9 cellular contexts compared by ENCODE assay signal in genomic region chr11:43504316-43504950, GRCh38.
DNase-seq lines count a peak whose midpoint lies in the region; ATAC-seq and TF ChIP-seq lines count a peak whose summit lies in the region.
"Had no signal": no experiment of that assay in that cellular context is flagged by ENCODE, and none has a peak within 500 bp of the region (broad histone marks: within the 10 kb centered on the region; RNA-seq: fewer than 3 reads in every experiment).

No MANE protein-coding gene starts in this region.

- peak; percentile 44 for TF ChIP-seq CTCF in MM.1S (IDR thresholded peaks at IDR 0.05; ENCODE audit: low read length)
- TF ChIP-seq CTCF in choroid plexus epithelial cell (conservative IDR thresholded peaks at IDR 0.05; ENCODE audit: low read depth, low read length) = peak; percentile 72

- H3K36me3 ChIP-seq in MM.1S (replicated peaks; ENCODE audit: insufficient read depth, low read length) = no peaks in the 10 kb centered on the region

- H3K79me2 ChIP-seq in MM.1S (ENCODE audit: low read length) = no peaks in the 10 kb centered on the region

- H3K9ac ChIP-seq in MM.1S (ENCODE audit: low read length) = no peak overlapping the region

- H3K4me3 ChIP-seq in MM.1S (ENCODE audit: low read length) = no peak overlapping the region
- no peak overlapping the region for H3K4me3 ChIP-seq in choroid plexus epithelial cell (ENCODE audit: low read depth, low read length)

- H3K9me2 ChIP-seq in MM.1S (replicated peaks; ENCODE audit: insufficient read depth, low read length) = no peaks in the 10 kb centered on the region

- H2AFZ ChIP-seq in MM.1S (ENCODE audit: low read length) = no peak overlapping the region

- no peaks in the 10 kb centered on the region for H3K9me3 ChIP-seq in MM.1S (replicated peaks; ENCODE audit: insufficient read depth, low read length)

- no peak overlapping the region for H3K4me2 ChIP-seq in MM.1S (ENCODE audit: low read depth, low read length)

- no peaks in the 10 kb centered on the region for H3F3A ChIP-seq in MM.1S (ENCODE audit: insufficient read depth, low read length)

- ATAC-seq in HG03565 (IDR thresholded peaks at IDR 0.05; ENCODE audit: unreplicated experiment) = no peak
- ATAC-seq in GM18907 (IDR thresholded peaks at IDR 0.05; ENCODE audit: unreplicated experiment) = no peak

- H3K27ac ChIP-seq in MM.1S (ENCODE audit: low read length) = no peak overlapping the region

- H4K20me1 ChIP-seq in MM.1S (ENCODE audit: insufficient read depth, low read length) = no peaks in the 10 kb centered on the region

- no peaks in the 10 kb centered on the region for H3K4me1 ChIP-seq in MM.1S (ENCODE audit: low read length)

- H3K27me3 ChIP-seq in MM.1S (replicated peaks; ENCODE audit: insufficient read depth, low read length) = no peaks in the 10 kb centered on the region

- DNase-seq in NCI-H2107 treated with DMSO at 0.1 percent for 48 hours (lab: John Stamatoyannopoulos, UW; ENCODE audit: unreplicated experiment) (peak; percentile 19), NCI-H2107 (lab: John Stamatoyannopoulos, UW) (no peak), MM.1S (peak; percentile 49), choroid plexus epithelial cell (ENCODE audit: low read depth) (peak; percentile 56), retina (peak; percentile 45)
- DNase-seq in stimulated activated CD8-positive, alpha-beta memory T cell treated with anti-CD3 and anti-CD28 coated beads, Interleukin-4, amount 100 ng/mL, for 48 hours = no peak
- DNase-seq: CD4-positive, CD25-positive, alpha-beta regulatory T cell had no signal

Comparison
In these comparisons a context has a peak if more than half of its experiments do, and no peak if none do; other contexts are left out.
1. DNase-seq: peak in NCI-H2107 treated with DMSO at 0.1 percent for 48 hours (single experiment), MM.1S (single experiment), choroid plexus epithelial cell (single experiment) and retina (single experiment); none in NCI-H2107 (single experiment) and stimulated activated CD8-positive, alpha-beta memory T cell treated with anti-CD3 and anti-CD28 coated beads, Interleukin-4, amount 100 ng/mL, for 48 hours (single experiment).